In the genomic region with DNA sequence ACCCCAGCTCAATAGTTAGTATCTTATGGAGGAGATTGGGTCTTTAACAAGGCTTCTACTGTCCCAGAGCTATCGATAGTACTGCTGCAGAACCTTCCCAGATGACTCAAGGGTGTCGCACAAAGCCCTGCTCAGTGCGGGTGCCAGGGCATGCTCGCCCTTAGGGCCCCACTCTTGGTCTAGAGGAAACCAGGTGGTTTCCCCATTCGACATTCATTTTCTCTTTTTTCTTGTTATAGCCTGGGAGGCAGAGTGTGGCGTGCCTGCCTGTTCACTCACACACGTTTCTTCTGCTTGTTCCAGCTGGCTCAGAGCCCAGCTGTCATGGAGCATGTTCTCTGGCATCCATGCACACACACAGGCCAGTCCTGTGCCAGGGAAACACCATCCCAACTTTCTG, we compare ENCODE assay signal across 9 cellular contexts.
DNase-seq lines count a peak whose midpoint lies in the region; ATAC-seq and TF ChIP-seq lines count a peak whose summit lies in the region.
"Had no signal": no experiment of that assay in that cellular context is flagged by ENCODE, and none has a peak within 500 bp of the region (broad histone marks: within the 10 kb centered on the region; RNA-seq: fewer than 3 reads in every experiment).

No MANE protein-coding gene starts in this region.

- no peak overlapping the region for H3K4me3 ChIP-seq in BE2C (ENCODE audit: low read depth, low read length)

- H3K36me3 ChIP-seq in BE2C: no peaks in the 10 kb centered on the region

- no peak for TF ChIP-seq CTCF in activated CD8-positive, alpha-beta T cell treated with anti-CD3 and anti-CD28 coated beads for 36 hours (IDR thresholded peaks at IDR 0.05)
- TF ChIP-seq CTCF in BE2C (IDR thresholded peaks at IDR 0.05; ENCODE audit: low read depth, low read length): no peak

- H3K36me3 Mint-ChIP-seq in activated CD8-positive, alpha-beta T cell treated with anti-CD3 and anti-CD28 coated beads for 36 hours (ENCODE audit: low read depth): no peaks in the 10 kb centered on the region

- H3K9me3 ChIP-seq in BE2C: no peaks in the 10 kb centered on the region

- ATAC-seq in HG02981 (IDR thresholded peaks at IDR 0.05; ENCODE audit: unreplicated experiment): peak; percentile 52
- ATAC-seq in activated CD8-positive, alpha-beta T cell treated with anti-CD3 and anti-CD28 coated beads for 36 hours: peak; percentile 93

- POLR2A ChIA-PET in activated CD8-positive, alpha-beta T cell treated with anti-CD3 and anti-CD28 coated beads for 36 hours (lab: Charles Lee): interaction anchor here (0.6 to 0.8 kb wide), 2 partner anchors 113 to 380 kb away, joined by 3 read pairs; no protein-coding TSS in a partner anchor

- intact Hi-C loops in activated CD8-positive, alpha-beta T cell treated with anti-CD3 and anti-CD28 coated beads for 36 hours (cut with micrococcal nuclease): no loop called here

- peaks cover 9% of the 10 kb centered on the region for H3K27me3 Mint-ChIP-seq in activated CD8-positive, alpha-beta T cell treated with anti-CD3 and anti-CD28 coated beads for 36 hours

- H3K4me3 Mint-ChIP-seq in activated CD8-positive, alpha-beta T cell treated with anti-CD3 and anti-CD28 coated beads for 36 hours: no peak overlapping the region

- H3K4me1 ChIP-seq in BE2C: no peaks in the 10 kb centered on the region

- peaks cover 8% of the 10 kb centered on the region for H3K9me3 Mint-ChIP-seq in activated CD8-positive, alpha-beta T cell treated with anti-CD3 and anti-CD28 coated beads for 36 hours

- H3K4me1 Mint-ChIP-seq in activated CD8-positive, alpha-beta T cell treated with anti-CD3 and anti-CD28 coated beads for 36 hours (ENCODE audit: low read depth): peaks cover 14% of the 10 kb centered on the region

- peak overlapping the region; percentile 53 for H3K27ac Mint-ChIP-seq in activated CD8-positive, alpha-beta T cell treated with anti-CD3 and anti-CD28 coated beads for 36 hours

- CTCF ChIA-PET in activated CD8-positive, alpha-beta T cell treated with anti-CD3 and anti-CD28 coated beads for 36 hours (lab: Charles Lee): interaction anchor here (1.0 to 2.7 kb wide), 10 partner anchors 10 to 352 kb away, joined by 3 to 12 read pairs (median 5); no protein-coding TSS in a partner anchor

- peak; percentile 22 for DNase-seq in DMS 273 (lab: John Stamatoyannopoulos, UW; ENCODE audit: unreplicated experiment)
- DNase-seq in DMS 273 treated with DMSO at 0.1 percent for 48 hours (lab: John Stamatoyannopoulos, UW): no peak
- DNase-seq in activated CD8-positive, alpha-beta T cell treated with anti-CD3 and anti-CD28 coated beads for 36 hours: peak; percentile 70
- DNase-seq in stimulated activated CD4-positive, alpha-beta T cell treated with anti-CD3 and anti-CD28 coated beads, Interleukin-2, amount 100 ng/mL, for 24 hours: peak; percentile 57 to 61
- DNase-seq in globus pallidus (ENCODE audit: low spot score): no peak
- no peak for DNase-seq in BE2C
- DNase-seq in occipital lobe (lab: John Stamatoyannopoulos, UW): no peak
- DNase-seq: islet precursor cell had no signal

- H3K27me3 ChIP-seq in BE2C: no peaks in the 10 kb centered on the region

Comparison
In these comparisons a context has a peak if more than half of its experiments do, and no peak if none do; other contexts are left out.
1. DNase-seq: peak in DMS 273 (single experiment), activated CD8-positive, alpha-beta T cell treated with anti-CD3 and anti-CD28 coated beads for 36 hours (single experiment) and stimulated activated CD4-positive, alpha-beta T cell treated with anti-CD3 and anti-CD28 coated beads, Interleukin-2, amount 100 ng/mL, for 24 hours (2 of 2); none in DMS 273 treated with DMSO at 0.1 percent for 48 hours (single experiment), globus pallidus (single experiment), BE2C (single experiment) and occipital lobe (single experiment).